8 cellular contexts compared by ENCODE assay signal in the genomic region with DNA sequence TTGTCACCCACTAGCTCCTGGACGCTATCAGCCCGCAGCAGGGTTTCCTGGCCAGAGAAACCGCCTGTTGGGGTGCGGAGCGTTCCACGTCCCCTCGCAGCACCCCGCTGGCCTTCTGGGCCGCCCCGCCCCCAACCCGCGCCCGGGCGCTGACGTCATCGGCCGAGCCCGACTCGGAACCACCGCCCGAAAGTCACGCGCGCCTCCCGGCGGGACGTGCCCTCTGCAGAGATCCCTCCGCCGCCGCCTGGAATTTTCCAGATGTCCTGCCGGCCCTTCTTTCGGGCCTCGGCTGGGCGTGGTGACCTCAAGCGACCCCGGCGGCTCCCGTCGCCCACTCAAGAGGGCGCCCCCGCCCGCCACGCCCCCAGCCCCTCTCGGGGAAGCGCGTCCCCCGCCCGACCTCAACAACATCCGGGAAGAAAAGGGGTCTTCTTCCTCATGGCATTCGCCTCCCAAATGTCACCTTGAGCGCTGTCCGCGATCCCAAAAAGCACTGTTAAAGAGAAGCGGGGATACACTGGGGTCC.
A peak's percentile ranks its signal among the peaks of the same experiment; 100 is the strongest.
DNase-seq lines count a peak whose midpoint lies in the region; ATAC-seq lines count a peak whose summit lies in the region.

No MANE protein-coding gene starts in this region.

- H3K9me3 ChIP-seq in ES-I3 (ENCODE audit: control insufficient read depth, insufficient read depth, low read length), result no peaks in the 10 kb centered on the region

- peak; percentile 90 for DNase-seq in NCI-H82 (lab: John Stamatoyannopoulos, UW)
- peak; percentile 84 to 86 for DNase-seq in activated CD8-positive, alpha-beta memory T cell treated with anti-CD3 and anti-CD28 coated beads for 4 hours (ENCODE audit: low read depth in 2 of 2)
- DNase-seq in effector CD4-positive, alpha-beta T cell, result peak; percentile 81
- DNase-seq in medulla oblongata (ENCODE audit: extremely low spot score), result peak; percentile 96
- DNase-seq in stimulated activated CD4-positive, alpha-beta T cell treated with anti-CD3 and anti-CD28 coated beads, TNF-alpha, amount 100 ng/mL, for 24 hours (ENCODE audit: low read depth in 3 of 3), result peak; percentile 90 to 97 (median 94)

- ATAC-seq in HG03097 (IDR thresholded peaks at IDR 0.05; ENCODE audit: low FRiP score, unreplicated experiment) (peak; percentile 24), HG03469 (IDR thresholded peaks at IDR 0.05; ENCODE audit: unreplicated experiment) (no peak)

- peaks cover 26% of the 10 kb centered on the region for H3K36me3 ChIP-seq in ES-I3 (ENCODE audit: insufficient read depth, low read length)

- H3K9ac ChIP-seq in ES-I3 (ENCODE audit: low read depth, low read length), result peak overlapping the region; percentile 87

- H3K4me1 ChIP-seq in ES-I3 (ENCODE audit: insufficient read depth, low read length), result peaks cover 31% of the 10 kb centered on the region
